In the genomic region with DNA sequence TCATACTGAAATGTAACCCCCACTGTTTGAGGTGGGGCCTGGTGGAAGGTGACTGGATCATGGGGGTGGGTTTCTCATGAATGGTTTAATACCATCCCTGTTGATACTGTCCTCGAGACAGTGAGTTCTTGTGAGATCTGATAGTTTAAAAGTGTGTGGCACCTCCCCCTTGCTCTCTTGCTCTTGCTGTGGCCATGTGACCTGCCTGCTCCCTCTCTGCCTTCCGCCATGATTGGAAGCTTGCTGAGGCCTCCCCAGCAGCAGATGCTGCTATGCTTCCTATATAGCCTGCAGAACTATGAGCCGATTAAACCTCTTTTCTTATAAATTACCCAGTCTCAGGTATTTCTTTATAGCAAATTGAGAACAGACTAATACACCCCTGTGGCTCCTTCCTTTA, we compare ENCODE assay signal across 2 cellular contexts.
TF ChIP-seq lines count a peak whose summit lies in the region.

No MANE protein-coding gene starts in this region.

TF ChIP-seq in liver, 16 proteins besides CTCF, POLR2A, EP300 and RAD21:
- TF ChIP-seq, protein P1, sequence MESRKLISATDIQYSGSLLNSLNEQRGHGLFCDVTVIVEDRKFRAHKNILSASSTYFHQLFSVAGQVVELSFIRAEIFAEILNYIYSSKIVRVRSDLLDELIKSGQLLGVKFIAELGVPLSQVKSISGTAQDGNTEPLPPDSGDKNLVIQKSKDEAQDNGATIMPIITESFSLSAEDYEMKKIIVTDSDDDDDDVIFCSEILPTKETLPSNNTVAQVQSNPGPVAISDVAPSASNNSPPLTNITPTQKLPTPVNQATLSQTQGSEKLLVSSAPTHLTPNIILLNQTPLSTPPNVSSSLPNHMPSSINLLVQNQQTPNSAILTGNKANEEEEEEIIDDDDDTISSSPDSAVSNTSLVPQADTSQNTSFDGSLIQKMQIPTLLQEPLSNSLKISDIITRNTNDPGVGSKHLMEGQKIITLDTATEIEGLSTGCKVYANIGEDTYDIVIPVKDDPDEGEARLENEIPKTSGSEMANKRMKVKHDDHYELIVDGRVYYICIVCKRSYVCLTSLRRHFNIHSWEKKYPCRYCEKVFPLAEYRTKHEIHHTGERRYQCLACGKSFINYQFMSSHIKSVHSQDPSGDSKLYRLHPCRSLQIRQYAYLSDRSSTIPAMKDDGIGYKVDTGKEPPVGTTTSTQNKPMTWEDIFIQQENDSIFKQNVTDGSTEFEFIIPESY (IDR thresholded peaks at IDR 0.05) = no peak
- TF ChIP-seq JUND (IDR thresholded peaks at IDR 0.05) = no peak
- no peak for TF ChIP-seq HNF4G (IDR thresholded peaks at IDR 0.05)
- TF ChIP-seq, protein P2, sequence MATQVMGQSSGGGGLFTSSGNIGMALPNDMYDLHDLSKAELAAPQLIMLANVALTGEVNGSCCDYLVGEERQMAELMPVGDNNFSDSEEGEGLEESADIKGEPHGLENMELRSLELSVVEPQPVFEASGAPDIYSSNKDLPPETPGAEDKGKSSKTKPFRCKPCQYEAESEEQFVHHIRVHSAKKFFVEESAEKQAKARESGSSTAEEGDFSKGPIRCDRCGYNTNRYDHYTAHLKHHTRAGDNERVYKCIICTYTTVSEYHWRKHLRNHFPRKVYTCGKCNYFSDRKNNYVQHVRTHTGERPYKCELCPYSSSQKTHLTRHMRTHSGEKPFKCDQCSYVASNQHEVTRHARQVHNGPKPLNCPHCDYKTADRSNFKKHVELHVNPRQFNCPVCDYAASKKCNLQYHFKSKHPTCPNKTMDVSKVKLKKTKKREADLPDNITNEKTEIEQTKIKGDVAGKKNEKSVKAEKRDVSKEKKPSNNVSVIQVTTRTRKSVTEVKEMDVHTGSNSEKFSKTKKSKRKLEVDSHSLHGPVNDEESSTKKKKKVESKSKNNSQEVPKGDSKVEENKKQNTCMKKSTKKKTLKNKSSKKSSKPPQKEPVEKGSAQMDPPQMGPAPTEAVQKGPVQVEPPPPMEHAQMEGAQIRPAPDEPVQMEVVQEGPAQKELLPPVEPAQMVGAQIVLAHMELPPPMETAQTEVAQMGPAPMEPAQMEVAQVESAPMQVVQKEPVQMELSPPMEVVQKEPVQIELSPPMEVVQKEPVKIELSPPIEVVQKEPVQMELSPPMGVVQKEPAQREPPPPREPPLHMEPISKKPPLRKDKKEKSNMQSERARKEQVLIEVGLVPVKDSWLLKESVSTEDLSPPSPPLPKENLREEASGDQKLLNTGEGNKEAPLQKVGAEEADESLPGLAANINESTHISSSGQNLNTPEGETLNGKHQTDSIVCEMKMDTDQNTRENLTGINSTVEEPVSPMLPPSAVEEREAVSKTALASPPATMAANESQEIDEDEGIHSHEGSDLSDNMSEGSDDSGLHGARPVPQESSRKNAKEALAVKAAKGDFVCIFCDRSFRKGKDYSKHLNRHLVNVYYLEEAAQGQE (IDR thresholded peaks at IDR 0.05) = no peak
- no peak for TF ChIP-seq FOXA2 (IDR thresholded peaks at IDR 0.05)

TF ChIP-seq in HepG2, 621 proteins besides CTCF, POLR2A, EP300 and RAD21:
- TF ChIP-seq, protein P3, sequence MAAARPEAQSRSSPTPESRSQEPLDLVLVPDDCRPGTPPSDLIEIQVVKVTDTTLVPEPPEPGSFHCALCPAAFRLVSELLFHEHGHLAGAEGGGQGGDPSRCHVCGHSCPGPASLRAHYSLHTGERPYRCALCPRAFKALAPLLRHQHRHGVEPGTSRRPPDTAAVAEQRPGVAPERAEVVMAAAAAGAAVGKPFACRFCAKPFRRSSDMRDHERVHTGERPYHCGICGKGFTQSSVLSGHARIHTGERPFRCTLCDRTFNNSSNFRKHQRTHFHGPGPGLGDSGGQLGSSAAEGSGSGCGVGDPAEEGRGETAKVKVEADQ (CRISPR knock-in tag; IDR thresholded peaks at IDR 0.05; ENCODE audit: borderline replicate concordance) = no peak
- TF ChIP-seq, protein P4, sequence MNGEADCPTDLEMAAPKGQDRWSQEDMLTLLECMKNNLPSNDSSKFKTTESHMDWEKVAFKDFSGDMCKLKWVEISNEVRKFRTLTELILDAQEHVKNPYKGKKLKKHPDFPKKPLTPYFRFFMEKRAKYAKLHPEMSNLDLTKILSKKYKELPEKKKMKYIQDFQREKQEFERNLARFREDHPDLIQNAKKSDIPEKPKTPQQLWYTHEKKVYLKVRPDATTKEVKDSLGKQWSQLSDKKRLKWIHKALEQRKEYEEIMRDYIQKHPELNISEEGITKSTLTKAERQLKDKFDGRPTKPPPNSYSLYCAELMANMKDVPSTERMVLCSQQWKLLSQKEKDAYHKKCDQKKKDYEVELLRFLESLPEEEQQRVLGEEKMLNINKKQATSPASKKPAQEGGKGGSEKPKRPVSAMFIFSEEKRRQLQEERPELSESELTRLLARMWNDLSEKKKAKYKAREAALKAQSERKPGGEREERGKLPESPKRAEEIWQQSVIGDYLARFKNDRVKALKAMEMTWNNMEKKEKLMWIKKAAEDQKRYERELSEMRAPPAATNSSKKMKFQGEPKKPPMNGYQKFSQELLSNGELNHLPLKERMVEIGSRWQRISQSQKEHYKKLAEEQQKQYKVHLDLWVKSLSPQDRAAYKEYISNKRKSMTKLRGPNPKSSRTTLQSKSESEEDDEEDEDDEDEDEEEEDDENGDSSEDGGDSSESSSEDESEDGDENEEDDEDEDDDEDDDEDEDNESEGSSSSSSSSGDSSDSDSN (CRISPR knock-in tag; IDR thresholded peaks at IDR 0.05) = no peak
- TF ChIP-seq ZNF225 (CRISPR knock-in tag; IDR thresholded peaks at IDR 0.05) (no peak), SNRNP70 (IDR thresholded peaks at IDR 0.05; ENCODE audit: low read depth, low read length) (no peak), ZNF772 (CRISPR knock-in tag; IDR thresholded peaks at IDR 0.05) (no peak), MTF2 (CRISPR knock-in tag; IDR thresholded peaks at IDR 0.05; ENCODE audit: borderline replicate concordance) (no peak), ZNF33B (CRISPR knock-in tag; IDR thresholded peaks at IDR 0.05) (no peak), RNF2 (conservative IDR thresholded peaks at IDR 0.05; ENCODE audit: low read depth) (no peak)
- TF ChIP-seq, protein P5, sequence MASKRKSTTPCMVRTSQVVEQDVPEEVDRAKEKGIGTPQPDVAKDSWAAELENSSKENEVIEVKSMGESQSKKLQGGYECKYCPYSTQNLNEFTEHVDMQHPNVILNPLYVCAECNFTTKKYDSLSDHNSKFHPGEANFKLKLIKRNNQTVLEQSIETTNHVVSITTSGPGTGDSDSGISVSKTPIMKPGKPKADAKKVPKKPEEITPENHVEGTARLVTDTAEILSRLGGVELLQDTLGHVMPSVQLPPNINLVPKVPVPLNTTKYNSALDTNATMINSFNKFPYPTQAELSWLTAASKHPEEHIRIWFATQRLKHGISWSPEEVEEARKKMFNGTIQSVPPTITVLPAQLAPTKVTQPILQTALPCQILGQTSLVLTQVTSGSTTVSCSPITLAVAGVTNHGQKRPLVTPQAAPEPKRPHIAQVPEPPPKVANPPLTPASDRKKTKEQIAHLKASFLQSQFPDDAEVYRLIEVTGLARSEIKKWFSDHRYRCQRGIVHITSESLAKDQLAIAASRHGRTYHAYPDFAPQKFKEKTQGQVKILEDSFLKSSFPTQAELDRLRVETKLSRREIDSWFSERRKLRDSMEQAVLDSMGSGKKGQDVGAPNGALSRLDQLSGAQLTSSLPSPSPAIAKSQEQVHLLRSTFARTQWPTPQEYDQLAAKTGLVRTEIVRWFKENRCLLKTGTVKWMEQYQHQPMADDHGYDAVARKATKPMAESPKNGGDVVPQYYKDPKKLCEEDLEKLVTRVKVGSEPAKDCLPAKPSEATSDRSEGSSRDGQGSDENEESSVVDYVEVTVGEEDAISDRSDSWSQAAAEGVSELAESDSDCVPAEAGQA (IDR thresholded peaks at IDR 0.05; ENCODE audit: low read depth) = no peak
- TF ChIP-seq, protein P5 (CRISPR knock-in tag; IDR thresholded peaks at IDR 0.05; ENCODE audit: borderline replicate concordance) = no peak
